11 cellular contexts compared by ENCODE assay signal in genomic region chr15:43911235-43911661, GRCh38.
DNase-seq lines count a peak whose midpoint lies in the region; ATAC-seq and TF ChIP-seq lines count a peak whose summit lies in the region.
"Had no signal": no experiment of that assay in that cellular context is flagged by ENCODE, and none has a peak within 500 bp of the region (broad histone marks: within the 10 kb centered on the region; RNA-seq: fewer than 3 reads in every experiment).

No MANE protein-coding gene starts in this region.

- in situ Hi-C loops in mammary epithelial cell (cut with MboI; ENCODE audit: low sequenced_read_pairs in 2 of 2) = loop anchor here in 1 of 2 donors (25.0 kb wide), 1 partner anchor 151 kb away; no protein-coding TSS in a partner anchor
- in situ Hi-C loops in gastrocnemius medialis (cut with MboI; ENCODE audit: low sequenced_read_pairs in 4 of 4) = no loop called here

- H2AK5ac ChIP-seq in trophoblast cell (ENCODE audit: low read length) = no peak overlapping the region

- H3K4me1 ChIP-seq in mammary epithelial cell (ENCODE audit: insufficient read depth, low read length) = peaks cover 32% of the 10 kb centered on the region
- peaks cover 9% of the 10 kb centered on the region for H3K4me1 ChIP-seq in right cardiac atrium (ENCODE audit: control insufficient read depth, insufficient read depth, low read length)
- H3K4me1 ChIP-seq in thyroid gland = peaks cover 5 to 30% of the 10 kb centered on the region in 2 donors
- peaks cover 5 to 6% of the 10 kb centered on the region in 2 experiments for H3K4me1 ChIP-seq in trophoblast cell (ENCODE audit: control insufficient read depth in 1 of 2, insufficient read depth in 2 of 2, low read length in 2 of 2)
- no peaks in the 10 kb centered on the region for H3K4me1 ChIP-seq in gastrocnemius medialis

- no peak overlapping the region for H2BK5ac ChIP-seq in trophoblast cell (ENCODE audit: low read depth, low read length, poor library complexity)

- H3K27me3 ChIP-seq in mammary epithelial cell (ENCODE audit: insufficient read depth, low read length) (no peaks in the 10 kb centered on the region), right cardiac atrium (ENCODE audit: control insufficient read depth, insufficient read depth) (no peaks in the 10 kb centered on the region), thyroid gland (no peaks in the 10 kb centered on the region), trophoblast cell (ENCODE audit: insufficient read depth, low read length) (no peaks in the 10 kb centered on the region), gastrocnemius medialis (no peaks in the 10 kb centered on the region)

- dilution Hi-C loops in mammary epithelial cell (cut with HindIII; ENCODE audit: low sequenced_read_pairs) = loop anchor here (25.0 kb wide), 1 partner anchor 601 kb away; no protein-coding TSS in a partner anchor

- no peaks in the 10 kb centered on the region for H3K79me2 ChIP-seq in mammary epithelial cell (ENCODE audit: insufficient read depth, low read length)
- no peaks in the 10 kb centered on the region for H3K79me2 ChIP-seq in trophoblast cell (ENCODE audit: control insufficient read depth, insufficient read depth, low read length, poor library complexity)

- H3K9me3 ChIP-seq in mammary epithelial cell (replicated peaks; ENCODE audit: insufficient read depth, low read length) (no peaks in the 10 kb centered on the region), right cardiac atrium (ENCODE audit: control insufficient read depth, low read length) (no peaks in the 10 kb centered on the region), thyroid gland (no peaks in the 10 kb centered on the region), trophoblast cell (ENCODE audit: insufficient read depth, low read depth, low read length) (no peaks in the 10 kb centered on the region), gastrocnemius medialis (no peaks in the 10 kb centered on the region)

- H3K4me2 ChIP-seq in mammary epithelial cell (ENCODE audit: insufficient read depth, low read depth, low read length) (no peak overlapping the region), trophoblast cell (ENCODE audit: low read length) (no peak overlapping the region)
- H3K4me2 ChIP-seq: KMS-11 had no signal

- no peak for TF ChIP-seq POLR2A in thyroid gland (IDR thresholded peaks at IDR 0.05)
- no peak for TF ChIP-seq POLR2A in gastrocnemius medialis (IDR thresholded peaks at IDR 0.05)

- no peaks in the 10 kb centered on the region for H3K79me1 ChIP-seq in trophoblast cell (ENCODE audit: low read length)

- 91% methylated on average over 3 of the region's 3 CpGs for WGBS in mammary epithelial cell (ENCODE audit: low coverage, missing lambda C conversion rate)
- WGBS in right cardiac atrium = 45% methylated on average over 3 of the region's 3 CpGs
- WGBS in thyroid gland, 2 donors = 19 to 40% methylated on average over 3 of the region's 3 CpGs
- WGBS in trophoblast cell (ENCODE audit: extremely low coverage, insufficient coverage, insufficient read length) = no CpG with 5 or more reads among the region's 3 CpGs

- CTCF ChIA-PET in mammary epithelial cell (lab: Charles Lee; ENCODE audit: low non-redundant PET) = no interaction called here

- ATAC-seq in right cardiac atrium (peak; percentile 46 to 53), GM18907 (IDR thresholded peaks at IDR 0.05; ENCODE audit: unreplicated experiment) (no peak), gastrocnemius medialis (no peak)

- H3K27ac ChIP-seq in mammary epithelial cell (ENCODE audit: insufficient read depth, low read depth, low read length) (no peak overlapping the region), right cardiac atrium (ENCODE audit: low read length) (no peak overlapping the region), thyroid gland (peak overlapping the region in 1 of 3 donors; percentile 15), trophoblast cell (ENCODE audit: low read depth, low read length) (no peak overlapping the region), gastrocnemius medialis (no peak overlapping the region)
- H3K27ac ChIP-seq: coronary artery, KMS-11 had no signal

- H3K18ac ChIP-seq in trophoblast cell (ENCODE audit: low read length) = no peak overlapping the region

- H3K36me3 ChIP-seq in mammary epithelial cell (ENCODE audit: insufficient read depth, low read length) = peaks cover 5% of the 10 kb centered on the region
- no peaks in the 10 kb centered on the region for H3K36me3 ChIP-seq in thyroid gland
- H3K36me3 ChIP-seq in trophoblast cell (ENCODE audit: control insufficient read depth in 1 of 2, insufficient read depth in 2 of 2, low read length in 2 of 2) = no peaks in the 10 kb centered on the region
- no peaks in the 10 kb centered on the region for H3K36me3 ChIP-seq in gastrocnemius medialis

- H3K4me3 ChIP-seq in mammary epithelial cell (replicated peaks in 1 of 3; ENCODE audit: insufficient read depth in 1 of 3, low read depth in 2 of 3, low read length in 3 of 3) = no peak overlapping the region
- H3K4me3 ChIP-seq in right cardiac atrium (ENCODE audit: low read length) = no peak overlapping the region
- no peak overlapping the region for H3K4me3 ChIP-seq in thyroid gland (replicated peaks in 1 of 3)
- H3K4me3 ChIP-seq in trophoblast cell (ENCODE audit: low read depth, low read length) = no peak overlapping the region
- H3K4me3 ChIP-seq in gastrocnemius medialis = no peak overlapping the region
- H3K4me3 ChIP-seq: coronary artery had no signal

- H2BK120ac ChIP-seq in trophoblast cell (ENCODE audit: insufficient read depth, low read length, poor library complexity) = no peak overlapping the region

- H3K9ac ChIP-seq in mammary epithelial cell (ENCODE audit: insufficient read depth, low read length) (no peak overlapping the region), trophoblast cell (ENCODE audit: low read length) (no peak overlapping the region)
- H3K9ac ChIP-seq: KMS-11 had no signal

- DNase-seq in NCI-H2196 (lab: John Stamatoyannopoulos, UW; ENCODE audit: unreplicated experiment) (peak; percentile 8), NCI-H2196 treated with DMSO at 0.1 percent for 48 hours (lab: John Stamatoyannopoulos, UW; ENCODE audit: unreplicated experiment) (no peak), mammary epithelial cell (peak; percentile 70), right cardiac atrium (peak in 2 of 3 donors; percentile 37 to 52), thyroid gland (peak; percentile 68 to 69), trophoblast cell (no peak), gastrocnemius medialis (no peak)
- DNase-seq: 8988T had no signal

- H4K20me1 ChIP-seq in mammary epithelial cell (ENCODE audit: insufficient read depth, low read length) = no peaks in the 10 kb centered on the region

- H3K23ac ChIP-seq in trophoblast cell (ENCODE audit: low read length) = no peak overlapping the region

- H4K8ac ChIP-seq in trophoblast cell (ENCODE audit: low read depth, low read length) = no peak overlapping the region

- H3K14ac ChIP-seq in trophoblast cell (ENCODE audit: low read length) = no peak overlapping the region

- BruUV-seq in mammary epithelial cell (replicated peaks; lab: Mats Ljungman, UMichigan) = no TSS peak

- no peak for TF ChIP-seq CTCF in mammary epithelial cell (conservative IDR thresholded peaks at IDR 0.05 in 1 of 2, IDR thresholded peaks at IDR 0.05 in 1 of 2; ENCODE audit: extremely low read depth in 1 of 2, insufficient read depth in 1 of 2, low read depth in 1 of 2, low read length in 2 of 2)
- TF ChIP-seq CTCF in thyroid gland (IDR thresholded peaks at IDR 0.05) = no peak
- no peak for TF ChIP-seq CTCF in gastrocnemius medialis (IDR thresholded peaks at IDR 0.05 in 4 of 5, conservative IDR thresholded peaks at IDR 0.05 in 1 of 5)

- H3K4ac ChIP-seq in trophoblast cell (ENCODE audit: low read depth, low read length) = no peak overlapping the region

- intact Hi-C loops in mammary epithelial cell (cut with micrococcal nuclease) (no loop called here), right cardiac atrium (cut with DNase I) (no loop called here), thyroid gland (cut with DNase I) (no loop called here), gastrocnemius medialis (cut with DNase I; ENCODE audit: low total_unique reads) (no loop called here)

- no peak overlapping the region for H4K91ac ChIP-seq in trophoblast cell (ENCODE audit: low read depth, low read length)

- H2AFZ ChIP-seq in mammary epithelial cell (ENCODE audit: low read depth, low read length) (no peak overlapping the region), trophoblast cell (ENCODE audit: insufficient read depth, low read length, poor library complexity) (no peak overlapping the region)

- H2BK12ac ChIP-seq in trophoblast cell (ENCODE audit: low read length) = no peak overlapping the region

- H4K12ac ChIP-seq in trophoblast cell (ENCODE audit: low read depth, low read length) = no peak overlapping the region

Comparison
In these comparisons a context has a peak if more than half of its experiments do, and no peak if none do; other contexts are left out.
1. DNase-seq: peak in NCI-H2196 (single experiment), mammary epithelial cell (single experiment), right cardiac atrium (2 of 3) and thyroid gland (2 of 2); none in NCI-H2196 treated with DMSO at 0.1 percent for 48 hours (single experiment), trophoblast cell (0 of 2) and gastrocnemius medialis (0 of 2).
2. ATAC-seq: peak in right cardiac atrium (2 of 2); none in GM18907 (single experiment) and gastrocnemius medialis (0 of 2).